In genomic region chr11:10911907-10912306, GRCh38 we compare ENCODE assay signal across 17 cellular contexts.
"Had no signal": no experiment of that assay in that cellular context is flagged by ENCODE, and none has a peak within 500 bp of the region (broad histone marks: within the 10 kb centered on the region; RNA-seq: fewer than 3 reads in every experiment).

No MANE protein-coding gene starts in this region.

- DNase-seq: activated CD4-positive, alpha-beta memory T cell treated with anti-CD3 and anti-CD28 coated beads for 36 hours; activated effector memory CD4-positive, alpha-beta T cell treated with anti-CD3 and anti-CD28 coated beads, Interleukin-2, amount 50 U/mL, for 16 hours; activated T-cell treated with anti-CD3 and anti-CD28 coated beads, Interleukin-2, amount 50 U/mL, for 4 hours; amygdala; foreskin keratinocyte; head of caudate nucleus; naive B cell; sigmoid colon; stimulated activated CD4-positive, alpha-beta T cell treated with anti-CD3 and anti-CD28 coated beads, Interleukin-2, amount 100 ng/mL, for 24 hours; stimulated activated naive B cell treated with anti-CD40 and anti-IgM and Interleukin-4, amounts not matched to agents 10 μg/mL and 1 μg/mL and 100 μg/mL, for 72 hours; substantia nigra; T-cell; T1000; transverse colon had no signal

- H3K4me1 ChIP-seq: transverse colon had no signal

- FAIRE-seq: endometrium, keratinocyte had no signal

- H3K9me3 ChIP-seq: esophagus muscularis mucosa, sigmoid colon, transverse colon had no signal

- H3K27ac ChIP-seq: foreskin keratinocyte, transverse colon had no signal

- H3K36me3 ChIP-seq: esophagus muscularis mucosa, sigmoid colon, transverse colon had no signal

- H3K4me3 ChIP-seq: sigmoid colon, transverse colon had no signal

- ATAC-seq: activated T-cell treated with anti-CD3 and anti-CD28 coated beads, Interleukin-2, amount 50 U/mL, for 4 hours; foreskin keratinocyte; stimulated activated naive B cell treated with anti-CD40 and anti-IgM and Interleukin-4, amounts not matched to agents 10 μg/mL and 1 μg/mL and 100 μg/mL, for 72 hours; T-cell had no signal

- H3K27me3 ChIP-seq: esophagus muscularis mucosa, foreskin keratinocyte, sigmoid colon, transverse colon had no signal
